1 cellular context compared by ENCODE assay signal in the genomic region with DNA sequence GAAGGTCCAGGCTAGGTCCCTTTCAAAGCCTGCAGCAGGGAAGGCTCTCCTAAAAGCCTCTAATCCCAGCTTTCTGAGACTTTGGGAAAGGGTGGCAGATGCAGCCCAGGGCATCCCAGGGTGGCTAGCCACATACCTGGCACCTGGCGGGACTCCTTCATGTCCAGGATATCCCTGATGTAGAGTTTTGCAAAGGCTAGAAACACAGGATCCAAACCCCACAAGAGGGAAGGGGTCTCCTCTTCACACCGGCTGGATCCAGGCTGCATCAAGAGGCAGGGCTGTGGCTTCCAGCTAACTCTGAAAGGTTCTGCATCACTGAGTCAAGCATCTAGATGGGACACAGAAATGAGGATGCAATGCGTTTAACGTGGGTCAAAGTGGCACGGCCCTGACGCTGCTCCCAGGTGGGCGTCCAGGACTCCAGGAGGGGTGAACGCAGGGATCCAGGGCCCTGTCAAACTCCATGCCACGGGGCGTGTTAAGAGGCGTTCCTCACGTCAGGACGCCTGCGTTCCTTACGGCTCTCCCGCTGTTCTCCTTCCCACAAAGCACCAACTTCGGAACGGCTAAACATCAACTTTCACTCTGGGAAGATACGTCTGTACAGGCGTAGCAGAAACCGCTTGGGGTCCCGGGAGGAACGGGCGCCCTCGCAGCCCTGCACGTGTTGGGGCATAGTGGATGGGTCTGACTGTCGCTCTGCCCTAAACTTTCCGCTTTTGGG.
TF ChIP-seq lines count a peak whose summit lies in the region.

No MANE protein-coding gene starts in this region.

TF ChIP-seq in GM12878, 131 proteins besides CTCF, POLR2A, EP300 and RAD21 (continued from another document and continues in another):
- TF ChIP-seq CREB1 (IDR thresholded peaks at IDR 0.05; ENCODE audit: low read depth) (0 out of 2 replicates have a peak, but pooled peaks have one; percentile 30), SRF (IDR thresholded peaks at IDR 0.05; ENCODE audit: low read depth in 2 of 2, low read length in 2 of 2) (no peak), JUND (IDR thresholded peaks at IDR 0.05; ENCODE audit: low read depth, low read length) (no peak), SIX5 (IDR thresholded peaks at IDR 0.05; ENCODE audit: low read depth, low read length, severe bottlenecking) (no peak), ASH2L (IDR thresholded peaks at IDR 0.05; ENCODE audit: borderline replicate concordance, low read depth) (no peak), HDAC6 (IDR thresholded peaks at IDR 0.05; ENCODE audit: unreplicated experiment) (no peak), WRNIP1 (IDR thresholded peaks at IDR 0.05; ENCODE audit: borderline replicate concordance, low read depth, low read length) (no peak), KLF5 (IDR thresholded peaks at IDR 0.05; ENCODE audit: partially characterized antibody) (peak; percentile 45), MXI1 (IDR thresholded peaks at IDR 0.05; ENCODE audit: low read depth, low read length) (peak; percentile 93), MTA2 (IDR thresholded peaks at IDR 0.05; ENCODE audit: low read depth) (no peak), RELA (IDR thresholded peaks at IDR 0.05; ENCODE audit: borderline replicate concordance, partially characterized antibody) (no peak), KDM1A (IDR thresholded peaks at IDR 0.05; ENCODE audit: borderline replicate concordance) (no peak), EZH2 (IDR thresholded peaks at IDR 0.05; ENCODE audit: borderline replicate concordance, control insufficient read depth, low read depth, low read length) (no peak), CBFB (IDR thresholded peaks at IDR 0.05; ENCODE audit: low read depth) (no peak; the same call in 1 of the 2 replicates), SIN3A (IDR thresholded peaks at IDR 0.05; ENCODE audit: low read depth, low read length) (no peak), RFX5 (IDR thresholded peaks at IDR 0.05; ENCODE audit: low read depth, low read length) (no peak), NR2C1 (IDR thresholded peaks at IDR 0.05) (no peak), FOXK2 (IDR thresholded peaks at IDR 0.05) (no peak), POLR2AphosphoS5 (IDR thresholded peaks at IDR 0.05; ENCODE audit: low read length) (no peak), SPI1 (IDR thresholded peaks at IDR 0.05; ENCODE audit: borderline replicate concordance, insufficient read depth, low read depth, low read length) (no peak), CEBPB (IDR thresholded peaks at IDR 0.05; ENCODE audit: borderline replicate concordance in 1 of 2, low read depth in 2 of 2, low read length in 2 of 2) (0 out of 4 replicates have a peak, but pooled peaks of 1 of the 2 experiments have one; percentile 3), CHD1 (IDR thresholded peaks at IDR 0.05; ENCODE audit: low read depth, low read length) (0 out of 2 replicates have a peak, but pooled peaks have one; percentile 77), STAT1 (conservative IDR thresholded peaks at IDR 0.05) (no peak), MTA3 (IDR thresholded peaks at IDR 0.05; ENCODE audit: borderline replicate concordance, low read length) (no peak), LARP7 (IDR thresholded peaks at IDR 0.05) (peak; percentile 81), CBX5 (IDR thresholded peaks at IDR 0.05; ENCODE audit: low read depth) (no peak), RAD51 (IDR thresholded peaks at IDR 0.05) (no peak), TCF7 (IDR thresholded peaks at IDR 0.05; ENCODE audit: borderline replicate concordance) (no peak), STAT3 (IDR thresholded peaks at IDR 0.05; ENCODE audit: low read depth, low read length) (no peak), SUZ12 (IDR thresholded peaks at IDR 0.05; ENCODE audit: unreplicated experiment) (no peak), PAX5 (IDR thresholded peaks at IDR 0.05; ENCODE audit: borderline replicate concordance, low read depth, low read length) (0 out of 2 replicates have a peak, but pooled peaks have one; percentile 70), CREM (IDR thresholded peaks at IDR 0.05; ENCODE audit: low read depth) (no peak), EGR1 (IDR thresholded peaks at IDR 0.05; ENCODE audit: borderline replicate concordance in 1 of 2, low read depth in 2 of 2, low read length in 2 of 2) (no peak), YBX1 (IDR thresholded peaks at IDR 0.05) (no peak), RCOR1 (conservative IDR thresholded peaks at IDR 0.05; ENCODE audit: low read depth, low read length) (no peak), SP1 (IDR thresholded peaks at IDR 0.05; ENCODE audit: low read depth, low read length) (no peak), ZNF217 (IDR thresholded peaks at IDR 0.05) (no peak), TCF12 (IDR thresholded peaks at IDR 0.05; ENCODE audit: low read depth, low read length) (no peak), ZSCAN29 (IDR thresholded peaks at IDR 0.05) (no peak)
- TF ChIP-seq, protein P1, sequence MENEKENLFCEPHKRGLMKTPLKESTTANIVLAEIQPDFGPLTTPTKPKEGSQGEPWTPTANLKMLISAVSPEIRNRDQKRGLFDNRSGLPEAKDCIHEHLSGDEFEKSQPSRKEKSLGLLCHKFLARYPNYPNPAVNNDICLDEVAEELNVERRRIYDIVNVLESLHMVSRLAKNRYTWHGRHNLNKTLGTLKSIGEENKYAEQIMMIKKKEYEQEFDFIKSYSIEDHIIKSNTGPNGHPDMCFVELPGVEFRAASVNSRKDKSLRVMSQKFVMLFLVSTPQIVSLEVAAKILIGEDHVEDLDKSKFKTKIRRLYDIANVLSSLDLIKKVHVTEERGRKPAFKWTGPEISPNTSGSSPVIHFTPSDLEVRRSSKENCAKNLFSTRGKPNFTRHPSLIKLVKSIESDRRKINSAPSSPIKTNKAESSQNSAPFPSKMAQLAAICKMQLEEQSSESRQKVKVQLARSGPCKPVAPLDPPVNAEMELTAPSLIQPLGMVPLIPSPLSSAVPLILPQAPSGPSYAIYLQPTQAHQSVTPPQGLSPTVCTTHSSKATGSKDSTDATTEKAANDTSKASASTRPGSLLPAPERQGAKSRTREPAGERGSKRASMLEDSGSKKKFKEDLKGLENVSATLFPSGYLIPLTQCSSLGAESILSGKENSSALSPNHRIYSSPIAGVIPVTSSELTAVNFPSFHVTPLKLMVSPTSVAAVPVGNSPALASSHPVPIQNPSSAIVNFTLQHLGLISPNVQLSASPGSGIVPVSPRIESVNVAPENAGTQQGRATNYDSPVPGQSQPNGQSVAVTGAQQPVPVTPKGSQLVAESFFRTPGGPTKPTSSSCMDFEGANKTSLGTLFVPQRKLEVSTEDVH (IDR thresholded peaks at IDR 0.05; ENCODE audit: low read depth, partially characterized antibody) = no peak
- TF ChIP-seq, protein P2, sequence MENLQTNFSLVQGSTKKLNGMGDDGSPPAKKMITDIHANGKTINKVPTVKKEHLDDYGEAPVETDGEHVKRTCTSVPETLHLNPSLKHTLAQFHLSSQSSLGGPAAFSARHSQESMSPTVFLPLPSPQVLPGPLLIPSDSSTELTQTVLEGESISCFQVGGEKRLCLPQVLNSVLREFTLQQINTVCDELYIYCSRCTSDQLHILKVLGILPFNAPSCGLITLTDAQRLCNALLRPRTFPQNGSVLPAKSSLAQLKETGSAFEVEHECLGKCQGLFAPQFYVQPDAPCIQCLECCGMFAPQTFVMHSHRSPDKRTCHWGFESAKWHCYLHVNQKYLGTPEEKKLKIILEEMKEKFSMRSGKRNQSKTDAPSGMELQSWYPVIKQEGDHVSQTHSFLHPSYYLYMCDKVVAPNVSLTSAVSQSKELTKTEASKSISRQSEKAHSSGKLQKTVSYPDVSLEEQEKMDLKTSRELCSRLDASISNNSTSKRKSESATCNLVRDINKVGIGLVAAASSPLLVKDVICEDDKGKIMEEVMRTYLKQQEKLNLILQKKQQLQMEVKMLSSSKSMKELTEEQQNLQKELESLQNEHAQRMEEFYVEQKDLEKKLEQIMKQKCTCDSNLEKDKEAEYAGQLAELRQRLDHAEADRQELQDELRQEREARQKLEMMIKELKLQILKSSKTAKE (IDR thresholded peaks at IDR 0.05; ENCODE audit: low read depth, poor library complexity, severe bottlenecking) = no peak
- TF ChIP-seq, protein P3, sequence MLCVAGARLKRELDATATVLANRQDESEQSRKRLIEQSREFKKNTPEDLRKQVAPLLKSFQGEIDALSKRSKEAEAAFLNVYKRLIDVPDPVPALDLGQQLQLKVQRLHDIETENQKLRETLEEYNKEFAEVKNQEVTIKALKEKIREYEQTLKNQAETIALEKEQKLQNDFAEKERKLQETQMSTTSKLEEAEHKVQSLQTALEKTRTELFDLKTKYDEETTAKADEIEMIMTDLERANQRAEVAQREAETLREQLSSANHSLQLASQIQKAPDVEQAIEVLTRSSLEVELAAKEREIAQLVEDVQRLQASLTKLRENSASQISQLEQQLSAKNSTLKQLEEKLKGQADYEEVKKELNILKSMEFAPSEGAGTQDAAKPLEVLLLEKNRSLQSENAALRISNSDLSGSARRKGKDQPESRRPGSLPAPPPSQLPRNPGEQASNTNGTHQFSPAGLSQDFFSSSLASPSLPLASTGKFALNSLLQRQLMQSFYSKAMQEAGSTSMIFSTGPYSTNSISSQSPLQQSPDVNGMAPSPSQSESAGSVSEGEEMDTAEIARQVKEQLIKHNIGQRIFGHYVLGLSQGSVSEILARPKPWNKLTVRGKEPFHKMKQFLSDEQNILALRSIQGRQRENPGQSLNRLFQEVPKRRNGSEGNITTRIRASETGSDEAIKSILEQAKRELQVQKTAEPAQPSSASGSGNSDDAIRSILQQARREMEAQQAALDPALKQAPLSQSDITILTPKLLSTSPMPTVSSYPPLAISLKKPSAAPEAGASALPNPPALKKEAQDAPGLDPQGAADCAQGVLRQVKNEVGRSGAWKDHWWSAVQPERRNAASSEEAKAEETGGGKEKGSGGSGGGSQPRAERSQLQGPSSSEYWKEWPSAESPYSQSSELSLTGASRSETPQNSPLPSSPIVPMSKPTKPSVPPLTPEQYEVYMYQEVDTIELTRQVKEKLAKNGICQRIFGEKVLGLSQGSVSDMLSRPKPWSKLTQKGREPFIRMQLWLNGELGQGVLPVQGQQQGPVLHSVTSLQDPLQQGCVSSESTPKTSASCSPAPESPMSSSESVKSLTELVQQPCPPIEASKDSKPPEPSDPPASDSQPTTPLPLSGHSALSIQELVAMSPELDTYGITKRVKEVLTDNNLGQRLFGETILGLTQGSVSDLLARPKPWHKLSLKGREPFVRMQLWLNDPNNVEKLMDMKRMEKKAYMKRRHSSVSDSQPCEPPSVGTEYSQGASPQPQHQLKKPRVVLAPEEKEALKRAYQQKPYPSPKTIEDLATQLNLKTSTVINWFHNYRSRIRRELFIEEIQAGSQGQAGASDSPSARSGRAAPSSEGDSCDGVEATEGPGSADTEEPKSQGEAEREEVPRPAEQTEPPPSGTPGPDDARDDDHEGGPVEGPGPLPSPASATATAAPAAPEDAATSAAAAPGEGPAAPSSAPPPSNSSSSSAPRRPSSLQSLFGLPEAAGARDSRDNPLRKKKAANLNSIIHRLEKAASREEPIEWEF (IDR thresholded peaks at IDR 0.05; ENCODE audit: insufficient replicate concordance, low read depth, low read length) = no peak
- TF ChIP-seq, protein P4, sequence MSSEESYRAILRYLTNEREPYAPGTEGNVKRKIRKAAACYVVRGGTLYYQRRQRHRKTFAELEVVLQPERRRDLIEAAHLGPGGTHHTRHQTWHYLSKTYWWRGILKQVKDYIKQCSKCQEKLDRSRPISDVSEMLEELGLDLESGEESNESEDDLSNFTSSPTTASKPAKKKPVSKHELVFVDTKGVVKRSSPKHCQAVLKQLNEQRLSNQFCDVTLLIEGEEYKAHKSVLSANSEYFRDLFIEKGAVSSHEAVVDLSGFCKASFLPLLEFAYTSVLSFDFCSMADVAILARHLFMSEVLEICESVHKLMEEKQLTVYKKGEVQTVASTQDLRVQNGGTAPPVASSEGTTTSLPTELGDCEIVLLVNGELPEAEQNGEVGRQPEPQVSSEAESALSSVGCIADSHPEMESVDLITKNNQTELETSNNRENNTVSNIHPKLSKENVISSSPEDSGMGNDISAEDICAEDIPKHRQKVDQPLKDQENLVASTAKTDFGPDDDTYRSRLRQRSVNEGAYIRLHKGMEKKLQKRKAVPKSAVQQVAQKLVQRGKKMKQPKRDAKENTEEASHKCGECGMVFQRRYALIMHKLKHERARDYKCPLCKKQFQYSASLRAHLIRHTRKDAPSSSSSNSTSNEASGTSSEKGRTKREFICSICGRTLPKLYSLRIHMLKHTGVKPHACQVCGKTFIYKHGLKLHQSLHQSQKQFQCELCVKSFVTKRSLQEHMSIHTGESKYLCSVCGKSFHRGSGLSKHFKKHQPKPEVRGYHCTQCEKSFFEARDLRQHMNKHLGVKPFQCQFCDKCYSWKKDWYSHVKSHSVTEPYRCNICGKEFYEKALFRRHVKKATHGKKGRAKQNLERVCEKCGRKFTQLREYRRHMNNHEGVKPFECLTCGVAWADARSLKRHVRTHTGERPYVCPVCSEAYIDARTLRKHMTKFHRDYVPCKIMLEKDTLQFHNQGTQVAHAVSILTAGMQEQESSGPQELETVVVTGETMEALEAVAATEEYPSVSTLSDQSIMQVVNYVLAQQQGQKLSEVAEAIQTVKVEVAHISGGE (CRISPR knock-in tag; IDR thresholded peaks at IDR 0.05) = no peak
- TF ChIP-seq, protein P5, sequence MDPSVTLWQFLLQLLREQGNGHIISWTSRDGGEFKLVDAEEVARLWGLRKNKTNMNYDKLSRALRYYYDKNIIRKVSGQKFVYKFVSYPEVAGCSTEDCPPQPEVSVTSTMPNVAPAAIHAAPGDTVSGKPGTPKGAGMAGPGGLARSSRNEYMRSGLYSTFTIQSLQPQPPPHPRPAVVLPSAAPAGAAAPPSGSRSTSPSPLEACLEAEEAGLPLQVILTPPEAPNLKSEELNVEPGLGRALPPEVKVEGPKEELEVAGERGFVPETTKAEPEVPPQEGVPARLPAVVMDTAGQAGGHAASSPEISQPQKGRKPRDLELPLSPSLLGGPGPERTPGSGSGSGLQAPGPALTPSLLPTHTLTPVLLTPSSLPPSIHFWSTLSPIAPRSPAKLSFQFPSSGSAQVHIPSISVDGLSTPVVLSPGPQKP (IDR thresholded peaks at IDR 0.05; ENCODE audit: low read depth, low read length) = no peak
- TF ChIP-seq, protein P6, sequence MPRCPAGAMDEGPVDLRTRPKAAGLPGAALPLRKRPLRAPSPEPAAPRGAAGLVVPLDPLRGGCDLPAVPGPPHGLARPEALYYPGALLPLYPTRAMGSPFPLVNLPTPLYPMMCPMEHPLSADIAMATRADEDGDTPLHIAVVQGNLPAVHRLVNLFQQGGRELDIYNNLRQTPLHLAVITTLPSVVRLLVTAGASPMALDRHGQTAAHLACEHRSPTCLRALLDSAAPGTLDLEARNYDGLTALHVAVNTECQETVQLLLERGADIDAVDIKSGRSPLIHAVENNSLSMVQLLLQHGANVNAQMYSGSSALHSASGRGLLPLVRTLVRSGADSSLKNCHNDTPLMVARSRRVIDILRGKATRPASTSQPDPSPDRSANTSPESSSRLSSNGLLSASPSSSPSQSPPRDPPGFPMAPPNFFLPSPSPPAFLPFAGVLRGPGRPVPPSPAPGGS (IDR thresholded peaks at IDR 0.05; ENCODE audit: borderline replicate concordance, insufficient read depth, low read depth, low read length, poor library complexity, severe bottlenecking) = no peak
- TF ChIP-seq, protein P7, sequence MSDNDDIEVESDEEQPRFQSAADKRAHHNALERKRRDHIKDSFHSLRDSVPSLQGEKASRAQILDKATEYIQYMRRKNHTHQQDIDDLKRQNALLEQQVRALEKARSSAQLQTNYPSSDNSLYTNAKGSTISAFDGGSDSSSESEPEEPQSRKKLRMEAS (IDR thresholded peaks at IDR 0.05; ENCODE audit: low read depth, low read length) = peak; percentile 24; the same call in 1 of the 2 replicates
